In genomic region chr5:95759634-95760033, GRCh38 we compare ENCODE assay signal across 9 cellular contexts. TPM values are rescaled to one million over a fixed set of nuclear protein-coding genes. Genes with fewer than 3 reads are reported as not detected.
DNase-seq lines count a peak whose midpoint lies in the region; ATAC-seq and TF ChIP-seq lines count a peak whose summit lies in the region.
"Had no signal": no experiment of that assay in that cellular context is flagged by ENCODE, and none has a peak within 500 bp of the region (broad histone marks: within the 10 kb centered on the region; RNA-seq: fewer than 3 reads in every experiment).

No MANE protein-coding gene starts in this region.

- no peak overlapping the region for H3K9ac ChIP-seq in skeletal muscle tissue (ENCODE audit: low read depth in 1 of 3, low read length in 3 of 3)

- no peaks in the 10 kb centered on the region for H3K27me3 ChIP-seq in skeletal muscle tissue (ENCODE audit: control insufficient read depth in 3 of 3, insufficient read depth in 3 of 3, low read length in 3 of 3)
- H3K27me3 ChIP-seq: gastrocnemius medialis had no signal

- H3K4me3 ChIP-seq in fibroblast of pulmonary artery (replicated peaks; ENCODE audit: low read depth, low read length) (no peak overlapping the region), skeletal muscle tissue (ENCODE audit: low read length in 3 of 3) (no peak overlapping the region)
- H3K4me3 ChIP-seq: gastrocnemius medialis had no signal

- DNase-seq in ELR (ENCODE audit: low read depth) (peak; percentile 64), NCI-H748 treated with DMSO at 0.1 percent for 48 hours (lab: John Stamatoyannopoulos, UW) (peak; percentile 2), fibroblast of pulmonary artery (ENCODE audit: low read depth) (peak; percentile 47), anterior cingulate cortex (lab: John Stamatoyannopoulos, UW) (no peak)
- DNase-seq in activated naive CD4-positive, alpha-beta T cell treated with anti-CD3 and anti-CD28 coated beads, Interleukin-2, amount 50 U/mL, for 16 hours = no peak
- DNase-seq: gastrocnemius medialis; stimulated activated CD4-positive, alpha-beta T cell treated with anti-CD3 and anti-CD28 coated beads, Interleukin-2, amount 100 ng/mL, for 24 hours had no signal

- no peak for ATAC-seq in HG03520 (IDR thresholded peaks at IDR 0.05; ENCODE audit: unreplicated experiment)

- H3K4me1 ChIP-seq in skeletal muscle tissue (ENCODE audit: control insufficient read depth in 3 of 3, insufficient read depth in 3 of 3, low read length in 3 of 3) = peaks cover 5 to 16% (median 15%) of the 10 kb centered on the region in 3 donors

- H3K27ac ChIP-seq in skeletal muscle tissue (ENCODE audit: low read depth, low read length) = peak overlapping the region; percentile 32

- H3K36me3 ChIP-seq in skeletal muscle tissue (ENCODE audit: control insufficient read depth in 3 of 3, insufficient read depth in 3 of 3, low read length in 3 of 3) = peaks cover 3 to 26% (median 10%) of the 10 kb centered on the region in 3 donors

- no peaks in the 10 kb centered on the region for H3K9me3 ChIP-seq in skeletal muscle tissue (ENCODE audit: control insufficient read depth in 3 of 3, low read length in 3 of 3)
- H3K9me3 ChIP-seq: gastrocnemius medialis had no signal

- TF ChIP-seq CTCF in fibroblast of pulmonary artery (IDR thresholded peaks at IDR 0.05; ENCODE audit: low read length, missing control alignments) = no peak

RNA-seq across cellular contexts. Expression of gene RHOBTB3, which starts 28.5 kb away (rescaled TPM):
- total RNA-seq in skeletal muscle tissue = 640 TPM

Comparison
In these comparisons a context has a peak if more than half of its experiments do, and no peak if none do; other contexts are left out.
1. DNase-seq: peak in ELR (single experiment), NCI-H748 treated with DMSO at 0.1 percent for 48 hours (single experiment) and fibroblast of pulmonary artery (single experiment); none in anterior cingulate cortex (0 of 58) and activated naive CD4-positive, alpha-beta T cell treated with anti-CD3 and anti-CD28 coated beads, Interleukin-2, amount 50 U/mL, for 16 hours (single experiment).